ENCODE assay signal across 24 cellular contexts in the genomic region with DNA sequence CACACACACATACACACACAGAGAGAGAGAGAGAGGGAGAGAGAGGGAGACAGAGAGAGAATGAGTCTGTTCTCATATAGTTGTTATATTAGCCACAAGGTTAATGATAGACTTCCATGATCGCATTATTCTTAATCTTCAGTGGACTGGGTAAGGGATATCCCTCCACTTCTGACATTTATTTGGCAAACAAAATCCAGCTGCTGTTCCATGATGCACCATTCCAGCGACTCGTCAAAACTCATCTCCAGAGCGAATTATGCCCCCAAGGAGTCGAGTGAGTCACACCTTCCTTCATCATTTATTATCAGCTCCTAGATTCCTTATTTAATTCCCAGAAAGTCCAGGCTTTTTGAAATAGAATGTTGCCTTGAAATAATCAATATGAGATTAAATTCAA.
"Had no signal": no experiment of that assay in that cellular context is flagged by ENCODE, and none has a peak within 500 bp of the region (broad histone marks: within the 10 kb centered on the region; RNA-seq: fewer than 3 reads in every experiment).

No MANE protein-coding gene starts in this region.

- H3K4me3 ChIP-seq: cardiac muscle cell, hepatocyte, thyroid gland had no signal

- H3K4me1 ChIP-seq: thyroid gland had no signal

- H3K9me3 Mint-ChIP-seq: activated B cell treated with CpG ODN at 0.5 μM for 24 hours; nephron; stimulated activated naive CD8-positive, alpha-beta T cell treated with anti-CD3 and anti-CD28 coated beads, Interleukin-15, Interleukin-2, amounts not matched to agents 100 ng/mL and 50 ng/mL, for 24 hours had no signal

- ATAC-seq: activated CD4-positive, alpha-beta T cell treated with anti-CD3 and anti-CD28 coated beads for 36 hours; left ventricle myocardium superior; right cardiac atrium had no signal

- H3K4me2 ChIP-seq: hepatocyte had no signal

- H3K27ac Mint-ChIP-seq: activated B cell treated with CpG ODN at 0.5 μM for 24 hours; activated CD4-positive, alpha-beta T cell treated with anti-CD3 and anti-CD28 coated beads for 36 hours; endodermal cell; nephron; stimulated activated naive CD8-positive, alpha-beta T cell treated with anti-CD3 and anti-CD28 coated beads, Interleukin-15, Interleukin-2, amounts not matched to agents 100 ng/mL and 50 ng/mL, for 24 hours had no signal

- H3K9ac ChIP-seq: parathyroid adenoma had no signal

- H2AFZ ChIP-seq: hepatocyte, parathyroid adenoma had no signal

- H3K27ac ChIP-seq: cardiac muscle cell, epithelial cell of prostate, hepatocyte, neutrophil, parathyroid adenoma, thyroid gland had no signal

- H3K4me3 Mint-ChIP-seq: activated B cell treated with CpG ODN at 0.5 μM for 24 hours; activated CD4-positive, alpha-beta T cell treated with anti-CD3 and anti-CD28 coated beads for 36 hours; endodermal cell; nephron; stimulated activated naive CD8-positive, alpha-beta T cell treated with anti-CD3 and anti-CD28 coated beads, Interleukin-15, Interleukin-2, amounts not matched to agents 100 ng/mL and 50 ng/mL, for 24 hours had no signal

- H3K9me3 ChIP-seq: neutrophil, thyroid gland had no signal

- H3K27me3 Mint-ChIP-seq: activated B cell treated with CpG ODN at 0.5 μM for 24 hours; stimulated activated naive CD8-positive, alpha-beta T cell treated with anti-CD3 and anti-CD28 coated beads, Interleukin-15, Interleukin-2, amounts not matched to agents 100 ng/mL and 50 ng/mL, for 24 hours had no signal

- H3K79me2 ChIP-seq: hepatocyte, parathyroid adenoma had no signal

- H3K4me1 Mint-ChIP-seq: activated B cell treated with CpG ODN at 0.5 μM for 24 hours; activated CD4-positive, alpha-beta T cell treated with anti-CD3 and anti-CD28 coated beads for 36 hours; endodermal cell had no signal

- H3K27me3 ChIP-seq: cardiac muscle cell, hepatocyte, neutrophil, thyroid gland had no signal

- H3K36me3 ChIP-seq: cardiac muscle cell, neutrophil, thyroid gland had no signal

- DNase-seq: activated B cell treated with CpG ODN at 0.5 μM for 24 hours; activated CD4-positive, alpha-beta T cell treated with anti-CD3 and anti-CD28 coated beads for 36 hours; activated CD4-positive, alpha-beta T cell treated with anti-CD3 and anti-CD28 coated beads, Interleukin-2, amount 50 U/mL, for 48 hours; activated CD8-positive, alpha-beta memory T cell treated with anti-CD3 and anti-CD28 coated beads, Interleukin-2, amount 50 U/mL, for 48 hours; activated naive CD4-positive, alpha-beta T cell treated with Interleukin-2 at 50 U/mL for 16 hours; activated T-cell treated with anti-CD3 and anti-CD28 coated beads, Interleukin-2, amount 50 U/mL, for 48 hours; cortex of kidney; endodermal cell; foreskin melanocyte; glutamatergic neuron; left ventricle myocardium superior; right cardiac atrium; stimulated activated CD4-positive, alpha-beta T cell treated with anti-CD3 and anti-CD28 coated beads, Interleukin-4, amount 100 ng/mL, for 24 hours; substantia nigra; T-helper 1 cell; T-helper 9 cell; thyroid gland had no signal
